37 cellular contexts compared by ENCODE assay signal in the genomic region with DNA sequence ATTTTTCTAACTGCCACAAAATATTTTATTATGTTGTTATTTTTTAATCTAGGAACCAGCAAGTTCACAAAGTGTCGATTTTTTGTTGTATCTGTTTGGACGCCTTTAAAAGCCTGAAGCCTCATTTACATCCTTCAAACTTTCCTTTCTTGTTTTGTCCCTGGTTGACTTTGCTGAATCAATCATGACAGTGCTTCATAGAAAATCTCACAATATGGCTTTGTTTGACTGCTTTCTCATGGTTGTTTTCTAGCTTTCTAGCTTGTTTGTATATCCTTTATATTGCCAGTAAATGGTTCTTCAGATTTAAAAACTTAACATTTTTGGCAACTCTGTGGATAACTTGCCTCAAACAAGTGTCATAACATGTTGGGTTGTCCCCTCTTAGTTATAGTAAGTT.
"Had no signal": no experiment of that assay in that cellular context is flagged by ENCODE, and none has a peak within 500 bp of the region (broad histone marks: within the 10 kb centered on the region; RNA-seq: fewer than 3 reads in every experiment).

No MANE protein-coding gene starts in this region.

- H3K27ac ChIP-seq: brain microvascular endothelial cell, RWPE1, VCaP had no signal

- H3K4me3 ChIP-seq: MG63 had no signal

- DNase-seq: activated B cell treated with CpG ODN at 0.5 μM for 24 hours; activated CD4-positive, alpha-beta memory T cell treated with anti-CD3 and anti-CD28 coated beads for 36 hours; activated CD4-positive, alpha-beta T cell treated with anti-CD3 and anti-CD28 coated beads for 4 hours; activated CD4-positive, alpha-beta T cell treated with anti-CD3 and anti-CD28 coated beads, Interleukin-2, amount 50 U/mL, for 1 hour; activated CD4-positive, CD25-positive, alpha-beta regulatory T cell treated with anti-CD3 and anti-CD28 coated beads, Interleukin-2, amount 50 U/mL, for 72 hours; activated CD8-positive, alpha-beta memory T cell treated with anti-CD3 and anti-CD28 coated beads, Interleukin-2, amount 50 U/mL, for 4 hours; activated gamma-delta T cell treated with Interleukin-2 at 50 U/mL for 16 hours; activated naive CD4-positive, alpha-beta T cell treated with anti-CD3 and anti-CD28 coated beads, Interleukin-2, amount 50 U/mL, for 16 hours; activated naive CD8-positive, alpha-beta T cell treated with anti-CD3 and anti-CD28 coated beads for 36 hours; activated T-cell treated with anti-CD3 and anti-CD28 coated beads for 4 hours; activated T-cell treated with anti-CD3 and anti-CD28 coated beads, Interleukin-2, amount 50 U/mL, for 4 hours; amniotic stem cell; aorta; brain microvascular endothelial cell; Kasumi-1; KG1; MG63; NCI-H1048; NCI-H1105 treated with DMSO at 0.1 percent for 48 hours; NCI-H1436; NCI-H1694; NCI-H1930; NCI-H2107; NCI-H2171; NCI-H510A; NCI-H526; NCI-H748 treated with DMSO at 0.1 percent for 48 hours; NK-92 treated with Interleukin-12 subunit alpha and Interleukin-12 subunit beta, amount 100 ng/mL, for 24 hours; PC-3; SIG-M5; SW 1271; T-helper 1 cell; T-helper 2 cell; T-helper 9 cell had no signal

- H3K9me3 ChIP-seq: MG63 had no signal

- FAIRE-seq: RCC 7860 had no signal

- H3K36me3 ChIP-seq: brain microvascular endothelial cell, MG63 had no signal

- H3K27me3 ChIP-seq: brain microvascular endothelial cell, MG63 had no signal
